Comparison of ENCODE assay signal across 8 cellular contexts in genomic region chr12:80186727-80187217, GRCh38.
DNase-seq lines count a peak whose midpoint lies in the region; ATAC-seq, FAIRE-seq and TF ChIP-seq lines count a peak whose summit lies in the region.

No MANE protein-coding gene starts in this region.

- dilution Hi-C loops in keratinocyte (cut with MboI; ENCODE audit: extremely low pct_ligation_motif_present, low sequenced_read_pairs): no loop called here

- DNase-seq in NCI-H1417 (lab: John Stamatoyannopoulos, UW) (peak; percentile 61 to 85 (median 70)), NCI-H1417 treated with DMSO at 0.1 percent for 48 hours (lab: John Stamatoyannopoulos, UW) (no peak), Karpas-422 (peak; percentile 69), RPMI8226 (peak; percentile 72), cardiac fibroblast (ENCODE audit: low read depth in 2 of 2) (peak; percentile 97), keratinocyte (ENCODE audit: low read depth, low spot score) (peak; percentile 9)
- no peak for DNase-seq in stimulated activated effector memory CD8-positive, alpha-beta T cell treated with anti-CD3 and anti-CD28 coated beads, Interleukin-12 subunit alpha, Interleukin-12 subunit beta, amount 100 ng/mL, for 72 hours (ENCODE audit: low spot score in 2 of 2)

- H3K9me3 ChIP-seq in Karpas-422 (ENCODE audit: low read length) (no peaks in the 10 kb centered on the region), keratinocyte (ENCODE audit: control insufficient read depth, low read depth, low read length) (no peaks in the 10 kb centered on the region)

- H3K4me3 Mint-ChIP-seq in stimulated activated effector memory CD8-positive, alpha-beta T cell treated with anti-CD3 and anti-CD28 coated beads, Interleukin-12 subunit alpha, Interleukin-12 subunit beta, amount 100 ng/mL, for 72 hours: no peak overlapping the region

- H3K9me2 ChIP-seq in Karpas-422 (replicated peaks; ENCODE audit: insufficient read depth, low read length): no peaks in the 10 kb centered on the region

- H3K36me3 ChIP-seq in Karpas-422 (ENCODE audit: insufficient read depth, low read length) (no peaks in the 10 kb centered on the region), keratinocyte (ENCODE audit: control insufficient read depth in 2 of 2, extremely low read depth in 1 of 2, insufficient read depth in 2 of 2, low read length in 2 of 2) (no peaks in the 10 kb centered on the region)

- H3K4me1 Mint-ChIP-seq in stimulated activated effector memory CD8-positive, alpha-beta T cell treated with anti-CD3 and anti-CD28 coated beads, Interleukin-12 subunit alpha, Interleukin-12 subunit beta, amount 100 ng/mL, for 72 hours: peaks cover 11% of the 10 kb centered on the region

- no peaks in the 10 kb centered on the region for H3K36me3 Mint-ChIP-seq in stimulated activated effector memory CD8-positive, alpha-beta T cell treated with anti-CD3 and anti-CD28 coated beads, Interleukin-12 subunit alpha, Interleukin-12 subunit beta, amount 100 ng/mL, for 72 hours

- no peaks in the 10 kb centered on the region for H4K20me1 ChIP-seq in Karpas-422 (ENCODE audit: insufficient read depth, low read depth, low read length)
- H4K20me1 ChIP-seq in keratinocyte (ENCODE audit: control insufficient read depth, extremely low read depth, insufficient read depth, low read length): no peaks in the 10 kb centered on the region

- H2AFZ ChIP-seq in Karpas-422 (ENCODE audit: low read length) (no peak overlapping the region), keratinocyte (ENCODE audit: control insufficient read depth, low read length) (peak overlapping the region; percentile 89)

- no peaks in the 10 kb centered on the region for H3K4me1 ChIP-seq in Karpas-422 (ENCODE audit: low read length)
- H3K4me1 ChIP-seq in keratinocyte (ENCODE audit: control insufficient read depth, extremely low read depth, insufficient read depth, low read length): peaks cover 13% of the 10 kb centered on the region

- no peaks in the 10 kb centered on the region for H3K9me3 Mint-ChIP-seq in stimulated activated effector memory CD8-positive, alpha-beta T cell treated with anti-CD3 and anti-CD28 coated beads, Interleukin-12 subunit alpha, Interleukin-12 subunit beta, amount 100 ng/mL, for 72 hours

- TF ChIP-seq CTCF in cardiac fibroblast (IDR thresholded peaks at IDR 0.05; ENCODE audit: low read depth, low read length): peak; percentile 75
- peak; percentile 59 to 85 (median 62) for TF ChIP-seq CTCF in keratinocyte (optimal IDR thresholded peaks at IDR 0.05 in 1 of 3, IDR thresholded peaks at IDR 0.05 in 1 of 3, conservative IDR thresholded peaks at IDR 0.05 in 1 of 3; ENCODE audit: extremely low read depth in 1 of 3, insufficient read depth in 2 of 3, low read length in 3 of 3)

- H3K27ac ChIP-seq in Karpas-422 (ENCODE audit: low read length) (no peak overlapping the region), keratinocyte (ENCODE audit: control insufficient read depth, insufficient read depth, low read length) (peak overlapping the region; percentile 13)

- H3K9me1 ChIP-seq in keratinocyte (ENCODE audit: control insufficient read depth, extremely low read depth, insufficient read depth, low read length): no peaks in the 10 kb centered on the region

- ATAC-seq in GM21576 (IDR thresholded peaks at IDR 0.05; ENCODE audit: unreplicated experiment): peak; percentile 77
- ATAC-seq in stimulated activated effector memory CD8-positive, alpha-beta T cell treated with anti-CD3 and anti-CD28 coated beads, Interleukin-12 subunit alpha, Interleukin-12 subunit beta, amount 100 ng/mL, for 72 hours: peak; percentile 33

- no peak overlapping the region for H3K9ac ChIP-seq in Karpas-422 (ENCODE audit: low read length)
- H3K9ac ChIP-seq in keratinocyte (ENCODE audit: control insufficient read depth, extremely low read depth, insufficient read depth, low read length): no peak overlapping the region

- peak; percentile 91 for FAIRE-seq in keratinocyte (lab: Jason Lieb, UNC)

- no peaks in the 10 kb centered on the region for H3K27me3 ChIP-seq in Karpas-422 (ENCODE audit: low read length)
- no peaks in the 10 kb centered on the region for H3K27me3 ChIP-seq in keratinocyte (ENCODE audit: control insufficient read depth, extremely low read depth, insufficient read depth, low read length)

- peak overlapping the region; percentile 41 for H3K27ac Mint-ChIP-seq in stimulated activated effector memory CD8-positive, alpha-beta T cell treated with anti-CD3 and anti-CD28 coated beads, Interleukin-12 subunit alpha, Interleukin-12 subunit beta, amount 100 ng/mL, for 72 hours

- H3K79me2 ChIP-seq in Karpas-422 (ENCODE audit: low read length): no peaks in the 10 kb centered on the region
- H3K79me2 ChIP-seq in keratinocyte (ENCODE audit: control insufficient read depth, insufficient read depth, low read length): no peaks in the 10 kb centered on the region

- no peak overlapping the region for H3K4me2 ChIP-seq in Karpas-422 (ENCODE audit: low read depth, low read length, poor library complexity, severe bottlenecking)
- peak overlapping the region; percentile 41 for H3K4me2 ChIP-seq in keratinocyte (ENCODE audit: control insufficient read depth, extremely low read depth, insufficient read depth, low read depth, low read length)

- H3K4me3 ChIP-seq in Karpas-422 (ENCODE audit: low read length) (no peak overlapping the region), cardiac fibroblast (replicated peaks in 1 of 2; ENCODE audit: low read depth in 2 of 2, low read length in 2 of 2) (no peak overlapping the region), keratinocyte (ENCODE audit: control insufficient read depth in 2 of 3, extremely low read depth in 1 of 3, insufficient read depth in 2 of 3, low read depth in 1 of 3, low read length in 3 of 3) (no peak overlapping the region)

Comparison
In these comparisons a context has a peak if more than half of its experiments do, and no peak if none do; other contexts are left out.
1. DNase-seq: peak in NCI-H1417 (3 of 3), Karpas-422 (single experiment), RPMI8226 (single experiment), cardiac fibroblast (2 of 2) and keratinocyte (single experiment); none in NCI-H1417 treated with DMSO at 0.1 percent for 48 hours (single experiment) and stimulated activated effector memory CD8-positive, alpha-beta T cell treated with anti-CD3 and anti-CD28 coated beads, Interleukin-12 subunit alpha, Interleukin-12 subunit beta, amount 100 ng/mL, for 72 hours (0 of 2).